ENCODE assay signal across 8 cellular contexts in genomic region chr17:47821031-47821423, GRCh38. TPM values are rescaled to one million over a fixed set of nuclear protein-coding genes. Genes with fewer than 3 reads are reported as not detected.
DNase-seq lines count a peak whose midpoint lies in the region; ATAC-seq and TF ChIP-seq lines count a peak whose summit lies in the region.

No MANE protein-coding gene starts in this region.

- H3K27me3 ChIP-seq in DOHH2 (ENCODE audit: control insufficient read depth, low read length) (no peaks in the 10 kb centered on the region), PC-3 (ENCODE audit: low read length) (no peaks in the 10 kb centered on the region), ovary (no peaks in the 10 kb centered on the region), adrenal gland (no peaks in the 10 kb centered on the region)

- H3K4me3 ChIP-seq in DOHH2 (ENCODE audit: low read length) (peak overlapping the region; percentile 93), PC-3 (ENCODE audit: low read length) (peak overlapping the region; percentile 74), epithelial cell of esophagus (ENCODE audit: low read length) (peak overlapping the region; percentile 69), ovary (peak overlapping the region; percentile 51), adrenal gland (peak overlapping the region in 2 of 4 donors; percentile 28 to 51)

- H3K27ac ChIP-seq in DOHH2 (ENCODE audit: low read depth, low read length) (no peak overlapping the region), PC-3 (ENCODE audit: low read length) (peak overlapping the region; percentile 52), ovary (peak overlapping the region in 1 of 2 donors; percentile 13), adrenal gland (peak overlapping the region in 1 of 5 donors; percentile 30)

- H3K9me2 ChIP-seq in DOHH2 (replicated peaks; ENCODE audit: control insufficient read depth, low read length) (no peaks in the 10 kb centered on the region), PC-3 (replicated peaks; ENCODE audit: low read length) (no peaks in the 10 kb centered on the region)

- H3F3A ChIP-seq in DOHH2 (ENCODE audit: control insufficient read depth, insufficient read depth) (no peaks in the 10 kb centered on the region), PC-3 (ENCODE audit: low read length, unreplicated experiment) (no peaks in the 10 kb centered on the region)

- H3K4me1 ChIP-seq in DOHH2 (ENCODE audit: control insufficient read depth, low read length) (peaks cover 15% of the 10 kb centered on the region), PC-3 (ENCODE audit: insufficient read depth, low read length) (peaks cover 25% of the 10 kb centered on the region), ovary (ENCODE audit: insufficient read depth) (peaks cover 9% of the 10 kb centered on the region), adrenal gland (replicated peaks in 1 of 2) (peaks cover 11 to 12% of the 10 kb centered on the region in 2 donors)

- TSS peak; percentile 32 for BruUV-seq in PC-3 (replicated peaks; lab: Mats Ljungman, UMichigan)

- no peaks in the 10 kb centered on the region for H4K20me1 ChIP-seq in DOHH2 (ENCODE audit: control insufficient read depth, insufficient read depth, low read depth, low read length)
- no peaks in the 10 kb centered on the region for H4K20me1 ChIP-seq in PC-3 (ENCODE audit: low read length)

- no peak for DNase-seq in PC-3
- no peak for DNase-seq in epithelial cell of esophagus (ENCODE audit: low read depth)
- no peak for DNase-seq in ovary
- DNase-seq in adrenal gland: no peak
- no peak for DNase-seq in NCI-H2227 (lab: John Stamatoyannopoulos, UW; ENCODE audit: unreplicated experiment)
- no peak for DNase-seq in NCI-H226

- H3K79me2 ChIP-seq in DOHH2 (ENCODE audit: control insufficient read depth, low read length) (peaks cover 9% of the 10 kb centered on the region), PC-3 (ENCODE audit: low read length) (peaks cover 14% of the 10 kb centered on the region)

- H3K36me3 ChIP-seq in DOHH2 (ENCODE audit: control insufficient read depth, low read length): peaks cover 25% of the 10 kb centered on the region
- H3K36me3 ChIP-seq in PC-3 (ENCODE audit: low read depth, low read length): peaks cover 28% of the 10 kb centered on the region; the same call in 1 of the 2 replicates
- H3K36me3 ChIP-seq in ovary: no peaks in the 10 kb centered on the region
- peaks cover 0 to 37% of the 10 kb centered on the region in 2 donors for H3K36me3 ChIP-seq in adrenal gland (replicated peaks in 1 of 2)

- TF ChIP-seq CTCF in DOHH2 (IDR thresholded peaks at IDR 0.05; ENCODE audit: low read depth, low read length, poor library complexity, severe bottlenecking) (no peak), PC-3 (conservative IDR thresholded peaks at IDR 0.05; ENCODE audit: low read depth, low read length) (no peak), epithelial cell of esophagus (IDR thresholded peaks at IDR 0.05; ENCODE audit: insufficient read depth, low read depth, low read length, missing control alignments) (no peak), ovary (IDR thresholded peaks at IDR 0.05) (no peak), adrenal gland (IDR thresholded peaks at IDR 0.05) (no peak)

- H2AFZ ChIP-seq in PC-3 (ENCODE audit: low read length): peak overlapping the region; percentile 63

- CTCF ChIA-PET in PC-3 (lab: Charles Lee): interaction anchor here (0.5 to 1.0 kb wide), 2 partner anchors 69 to 190 kb away, joined by 3 read pairs; no protein-coding TSS in a partner anchor

- intact Hi-C loops in PC-3 (cut with micrococcal nuclease): loop anchor here (1.0 kb wide), 2 partner anchors 10 to 11 kb away; partner anchors contain the start of genes LRRC46 and MRPL10
- intact Hi-C loops in ovary (cut with DNase I): no loop called here
- intact Hi-C loops in adrenal gland (cut with DNase I): no loop called here

- POLR2A ChIA-PET in PC-3 (lab: Charles Lee; ENCODE audit: unreplicated experiment): no interaction called here

- H3K9me3 ChIP-seq in DOHH2 (ENCODE audit: control insufficient read depth, insufficient read depth, low read length): no peaks in the 10 kb centered on the region
- no peaks in the 10 kb centered on the region for H3K9me3 ChIP-seq in PC-3 (ENCODE audit: low read length)
- H3K9me3 ChIP-seq in ovary: no peaks in the 10 kb centered on the region
- no peaks in the 10 kb centered on the region for H3K9me3 ChIP-seq in adrenal gland (replicated peaks in 1 of 3)

- no peak for TF ChIP-seq EP300 in ovary (IDR thresholded peaks at IDR 0.05)

- 5 to 8% (median 5%) methylated on average over 3 to 4 of the region's 4 CpGs for WGBS in ovary, 3 donors
- 17 to 33% (median 23%) methylated on average over 1 to 4 of the region's 4 CpGs for WGBS in adrenal gland, 4 donors

- peak overlapping the region; percentile 84 for H3K4me2 ChIP-seq in DOHH2 (ENCODE audit: low read length)
- H3K4me2 ChIP-seq in PC-3 (ENCODE audit: low read length): peak overlapping the region; percentile 86

- TF ChIP-seq POLR2A in ovary (IDR thresholded peaks at IDR 0.05): no peak
- TF ChIP-seq POLR2A in adrenal gland (IDR thresholded peaks at IDR 0.05): no peak

- ATAC-seq in PC-3 (peak; percentile 11), HG03457 (IDR thresholded peaks at IDR 0.05; ENCODE audit: unreplicated experiment) (no peak)

- peak overlapping the region; percentile 66 for H3K9ac ChIP-seq in PC-3 (ENCODE audit: low read length)

RNA-seq across cellular contexts. Expression of gene OSBPL7, which starts 0.6 kb away (rescaled TPM):
- 18.4 and 22.1 TPM in 2 replicates for total RNA-seq in PC-3 (2014; rRNA removed)
- total RNA-seq in ovary: 10 to 100 TPM in 5 of 7 donors, 1 to 10 TPM in 2; 6.4 to 18.0 (median 14.4) TPM
- polyA plus RNA-seq in ovary: 1 to 10 TPM; 6.1 to 9.6 TPM
- 1 to 10 TPM; 3.3 to 9.8 (median 6.7) TPM for total RNA-seq in adrenal gland
- 10 to 100 TPM in 1 of 3 donors, 1 to 10 TPM in 2; 2.0 to 22.4 (median 7.3) TPM for polyA plus RNA-seq in adrenal gland

RNA-seq across cellular contexts. Expression of gene MRPL10, which starts 10.3 kb away (rescaled TPM):
- total RNA-seq in PC-3 (2014; rRNA removed) (54.5 and 74.2 TPM in 2 replicates), ovary (10 to 100 TPM; 30.4 to 59.5 (median 48.4) TPM), adrenal gland (10 to 100 TPM; 29.0 to 72.5 (median 46.7) TPM)
- polyA plus RNA-seq in ovary (10 to 100 TPM; 55.9 to 64.4 TPM), adrenal gland (10 to 100 TPM; 37.6 to 41.1 (median 38.5) TPM)

RNA-seq across cellular contexts. Expression of gene LRRC46, which starts 10.4 kb away (rescaled TPM):
- 0.44 and 1.2 TPM in 2 replicates for total RNA-seq in PC-3 (2014; rRNA removed)
- 10 to 100 TPM in 1 of 7 donors, 1 to 10 TPM in 3, under 1 TPM in 3; 0.35 to 17.1 (median 1.2) TPM for total RNA-seq in ovary
- polyA plus RNA-seq in ovary: 1 to 10 TPM in 1 of 2 donors, under 1 TPM in 1; 0.31 to 1.6 TPM
- total RNA-seq in adrenal gland: under 1 TPM in 5 of 8 donors, not detected in 3; 0.20 to 0.81 (median 0.28) TPM
- polyA plus RNA-seq in adrenal gland: 1 to 10 TPM; 1.6 to 2.3 (median 1.9) TPM

RNA-seq across cellular contexts. Expression of gene SCRN2, which starts 20.0 kb away (rescaled TPM):
- 44.0 and 47.9 TPM in 2 replicates for total RNA-seq in PC-3 (2014; rRNA removed)
- 10 to 100 TPM; 25.4 to 43.9 (median 36.8) TPM for total RNA-seq in ovary
- polyA plus RNA-seq in ovary: 10 to 100 TPM in 1 of 2 donors, 1 to 10 TPM in 1; 5.6 to 45.5 TPM
- total RNA-seq in adrenal gland: 10 to 100 TPM; 18.3 to 53.7 (median 40.5) TPM
- polyA plus RNA-seq in adrenal gland: 100 to 1,000 TPM in 2 of 3 donors, 1 to 10 TPM in 1; 6.3 to 136 (median 121) TPM

RNA-seq across cellular contexts. Expression of gene SP6, which starts 29.9 kb away (rescaled TPM):
- total RNA-seq in PC-3 (2014; rRNA removed) (3.1 and 3.9 TPM in 2 replicates), ovary (1 to 10 TPM in 5 of 7 donors, under 1 TPM in 2; 0.66 to 4.3 (median 1.3) TPM), adrenal gland (1 to 10 TPM in 6 of 8 donors, under 1 TPM in 2; 0.06 to 3.5 (median 1.2) TPM)
- polyA plus RNA-seq in ovary (1 to 10 TPM in 1 of 2 donors, under 1 TPM in 1; 0.25 to 1.1 TPM), adrenal gland (1 to 10 TPM in 1 of 3 donors, under 1 TPM in 2; 0.91 to 1.1 (median 0.97) TPM)
